Comparison of ENCODE assay signal across 14 cellular contexts in the genomic region with DNA sequence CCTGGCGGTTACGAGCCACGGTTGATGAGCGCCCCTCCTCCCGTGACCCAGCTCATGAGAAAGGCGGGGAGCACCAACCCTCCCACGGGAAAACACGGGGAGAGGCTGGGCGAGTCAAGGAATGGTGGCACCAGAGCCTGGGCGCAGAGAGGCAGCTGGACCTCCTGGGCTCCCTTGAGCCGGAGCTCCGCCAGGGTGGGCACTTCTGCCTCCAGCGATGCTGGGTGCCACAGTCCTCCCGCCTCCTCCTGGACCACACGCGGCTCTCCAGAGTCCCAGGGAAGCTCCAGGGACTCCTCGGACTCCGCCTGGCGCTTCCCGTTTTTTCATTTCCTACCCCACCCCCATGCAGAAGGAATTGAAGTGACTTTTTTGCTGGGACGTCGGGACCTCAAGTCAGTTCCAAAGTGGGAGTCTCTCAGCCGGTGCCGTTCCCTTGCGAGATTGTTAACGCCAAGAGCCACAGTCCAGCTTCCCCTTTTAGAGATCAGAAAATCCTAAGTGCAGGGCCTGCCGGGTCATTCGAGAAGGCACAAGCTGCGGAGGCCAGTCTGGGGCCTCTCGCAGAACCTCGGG. TPM values are rescaled to one million over a fixed set of nuclear protein-coding genes. Genes with fewer than 3 reads are reported as not detected.
A peak's percentile ranks its signal among the peaks of the same experiment; 100 is the strongest.
DNase-seq lines count a peak whose midpoint lies in the region; ATAC-seq, FAIRE-seq and TF ChIP-seq lines count a peak whose summit lies in the region.
"Had no signal": no experiment of that assay in that cellular context is flagged by ENCODE, and none has a peak within 500 bp of the region (broad histone marks: within the 10 kb centered on the region; RNA-seq: fewer than 3 reads in every experiment).

No MANE protein-coding gene starts in this region.

- no peaks in the 10 kb centered on the region for H3K36me3 ChIP-seq in Loucy (ENCODE audit: insufficient read depth, low read length)
- H3K36me3 ChIP-seq in GM12878 (ENCODE audit: control insufficient read depth in 2 of 2, insufficient read depth in 2 of 2, low read length in 1 of 2) = no peaks in the 10 kb centered on the region
- no peaks in the 10 kb centered on the region for H3K36me3 ChIP-seq in osteoblast (ENCODE audit: insufficient read depth, low read length)
- H3K36me3 ChIP-seq: gastroesophageal sphincter, tibial artery had no signal

- POLR2A ChIA-PET in GM12878 (lab: Charles Lee) = interaction anchor here (2.0 kb wide), 1 partner anchor 36 kb away, joined by 8 read pairs; the partner anchor contains the start of gene CBX4

- no peaks in the 10 kb centered on the region for H3K9me3 ChIP-seq in Loucy (ENCODE audit: insufficient read depth, low read depth, low read length)
- no peaks in the 10 kb centered on the region; the same call in 2 of the 3 replicates for H3K9me3 ChIP-seq in GM12878 (replicated peaks; ENCODE audit: control insufficient read depth, insufficient read depth, low read length)
- no peaks in the 10 kb centered on the region for H3K9me3 ChIP-seq in osteoblast (ENCODE audit: low read depth, low read length)
- H3K9me3 ChIP-seq: gastroesophageal sphincter, tibial artery had no signal

- no peak for TF ChIP-seq EP300 in GM12878 (IDR thresholded peaks at IDR 0.05; ENCODE audit: borderline replicate concordance in 1 of 2, control insufficient read depth in 1 of 2, low read depth in 2 of 2, low read length in 2 of 2)

- TF ChIP-seq POLR2A in GM12878 (IDR thresholded peaks at IDR 0.05; ENCODE audit: low read depth, low read length) = no peak

- no peak overlapping the region for H3K4me3 Mint-ChIP-seq in activated CD8-positive, alpha-beta memory T cell treated with anti-CD3 and anti-CD28 coated beads, Interleukin-2, amount 10 ng/mL, durations not matched to agents 7 days and 5 days

- H3K27ac Mint-ChIP-seq in activated CD8-positive, alpha-beta memory T cell treated with anti-CD3 and anti-CD28 coated beads, Interleukin-2, amount 10 ng/mL, durations not matched to agents 7 days and 5 days = peak overlapping the region; percentile 67

- H3K4me2 ChIP-seq in Loucy (ENCODE audit: low read depth, low read length, poor library complexity, severe bottlenecking) (peak overlapping the region; percentile 94), GM12878 (ENCODE audit: control insufficient read depth, insufficient read depth) (peak overlapping the region; percentile 5), osteoblast (ENCODE audit: insufficient read depth, low read length) (no peak overlapping the region)

- intact Hi-C loops in GM12878 (cut with micrococcal nuclease; ENCODE audit: unreplicated experiment) = loop anchor here (5.0 kb wide), 1 partner anchor 34 kb away; the partner anchor contains the start of gene CBX4

- WGBS in GM12878 (ENCODE audit: insufficient coverage, insufficient replicate concordance, low lambda C conversion rate, missing lambda C conversion rate) = 17% methylated on average over 31 of the region's 31 CpGs

- no peak for FAIRE-seq in GM12878 (lab: Jason Lieb, UNC)
- FAIRE-seq: G401.6 had no signal

- TF ChIP-seq CTCF in Loucy (conservative IDR thresholded peaks at IDR 0.05; ENCODE audit: low read length) (no peak), GM12878 (IDR thresholded peaks at IDR 0.05 in 2 of 3, conservative IDR thresholded peaks at IDR 0.05 in 1 of 3; ENCODE audit: control insufficient read depth in 2 of 3, extremely low read depth in 1 of 3, insufficient read depth in 1 of 3, low read depth in 3 of 3, low read length in 3 of 3) (no peak), osteoblast (IDR thresholded peaks at IDR 0.05; ENCODE audit: extremely low read depth, low read depth, low read length) (no peak)

- H3K79me2 ChIP-seq in Loucy (ENCODE audit: insufficient read depth, low read length) (peaks cover 55% of the 10 kb centered on the region), GM12878 (ENCODE audit: control insufficient read depth, insufficient read depth, low read length) (no peaks in the 10 kb centered on the region), osteoblast (ENCODE audit: insufficient read depth, low read length) (no peaks in the 10 kb centered on the region)

- DNase-seq in activated CD8-positive, alpha-beta memory T cell treated with anti-CD3 and anti-CD28 coated beads, Interleukin-2, amount 10 ng/mL, durations not matched to agents 7 days and 5 days = no peak
- DNase-seq in activated CD8-positive, alpha-beta memory T cell treated with anti-CD3 and anti-CD28 coated beads, Interleukin-2, amount 50 U/mL, for 48 hours = no peak
- no peak for DNase-seq in GM12878 (ENCODE audit: low read depth, low spot score)
- DNase-seq in osteoblast (ENCODE audit: insufficient read length, low spot score, missing footprints) = peak; percentile 91
- no peak for DNase-seq in occipital lobe (lab: John Stamatoyannopoulos, UW)
- DNase-seq: AML-193, dorsolateral prefrontal cortex, NCI-H187 treated with DMSO at 0.1 percent for 48 hours, tibial artery had no signal

- H3K9me3 Mint-ChIP-seq in activated CD8-positive, alpha-beta memory T cell treated with anti-CD3 and anti-CD28 coated beads, Interleukin-2, amount 10 ng/mL, durations not matched to agents 7 days and 5 days (ENCODE audit: low read depth) = no peaks in the 10 kb centered on the region

- CTCF ChIA-PET in activated CD8-positive, alpha-beta memory T cell treated with anti-CD3 and anti-CD28 coated beads, Interleukin-2, amount 10 ng/mL, durations not matched to agents 7 days and 5 days (lab: Charles Lee) = interaction anchor here (1.7 to 8.4 kb wide), 5 partner anchors 9 to 190 kb away, joined by 3 to 51 read pairs (median 7); no protein-coding TSS in a partner anchor
- CTCF ChIA-PET in GM12878 (lab: Yijun Ruan, JAX) = interaction anchor here (1.2 kb wide), 1 partner anchor 62 kb away, joined by 3 read pairs; no protein-coding TSS in a partner anchor

- peaks cover 73% of the 10 kb centered on the region for H3K4me1 ChIP-seq in Loucy (ENCODE audit: insufficient read depth, low read length, poor library complexity, severe bottlenecking)
- peaks cover 47% of the 10 kb centered on the region for H3K4me1 ChIP-seq in GM12878 (ENCODE audit: control insufficient read depth, insufficient read depth, low read length)
- H3K4me1 ChIP-seq in osteoblast (ENCODE audit: insufficient read depth, low read length) = peaks cover 6% of the 10 kb centered on the region

- H3K4me1 Mint-ChIP-seq in activated CD8-positive, alpha-beta memory T cell treated with anti-CD3 and anti-CD28 coated beads, Interleukin-2, amount 10 ng/mL, durations not matched to agents 7 days and 5 days = peaks cover 38% of the 10 kb centered on the region

- H3K4me3 ChIP-seq in Loucy (ENCODE audit: low read length, poor library complexity, severe bottlenecking) (peak overlapping the region; percentile 72), GM12878 (no peak overlapping the region; the same call in 1 of the 2 replicates), osteoblast (ENCODE audit: insufficient read depth, low read length) (no peak overlapping the region)
- H3K4me3 ChIP-seq: gastroesophageal sphincter, tibial artery had no signal

- peak overlapping the region; percentile 86 for H3K9ac ChIP-seq in Loucy (ENCODE audit: low read depth, low read length, poor library complexity, severe bottlenecking)
- H3K9ac ChIP-seq in GM12878 (ENCODE audit: control insufficient read depth, insufficient read depth, low read length) = no peak overlapping the region

- no peaks in the 10 kb centered on the region for H4K20me1 ChIP-seq in Loucy (ENCODE audit: insufficient read depth, low read length, poor library complexity, severe bottlenecking)
- H4K20me1 ChIP-seq in GM12878 (ENCODE audit: control insufficient read depth, insufficient read depth) = no peaks in the 10 kb centered on the region
- peaks cover 6% of the 10 kb centered on the region for H4K20me1 ChIP-seq in osteoblast (ENCODE audit: insufficient read depth, low read length)

- in situ Hi-C loops in GM12878 (cut with MboI) = no loop called here

- ATAC-seq in activated CD8-positive, alpha-beta memory T cell treated with anti-CD3 and anti-CD28 coated beads, Interleukin-2, amount 10 ng/mL, durations not matched to agents 7 days and 5 days = no peak
- no peak for ATAC-seq in GM12878
- ATAC-seq in HG02571 (IDR thresholded peaks at IDR 0.05; ENCODE audit: unreplicated experiment) = no peak
- ATAC-seq in HG03565 (IDR thresholded peaks at IDR 0.05; ENCODE audit: unreplicated experiment) = no peak
- ATAC-seq: gastroesophageal sphincter had no signal

- H3F3A ChIP-seq in Loucy (ENCODE audit: low read depth) = 0 out of 2 replicates have a peak, but pooled peaks cover 6% of the 10 kb centered on the region

- no peaks in the 10 kb centered on the region for H3K9me2 ChIP-seq in Loucy (replicated peaks; ENCODE audit: low read depth, low read length)

- H3K36me3 Mint-ChIP-seq in activated CD8-positive, alpha-beta memory T cell treated with anti-CD3 and anti-CD28 coated beads, Interleukin-2, amount 10 ng/mL, durations not matched to agents 7 days and 5 days = peaks cover 8% of the 10 kb centered on the region

- 0 out of 2 replicates have a peak overlapping the region, but pooled peaks have one; percentile 30 for H2AFZ ChIP-seq in Loucy (ENCODE audit: low read length)
- no peak overlapping the region for H2AFZ ChIP-seq in GM12878 (ENCODE audit: control insufficient read depth, low read depth, low read length)
- H2AFZ ChIP-seq in osteoblast (ENCODE audit: low read length) = no peak overlapping the region

- H3K27ac ChIP-seq in GM12878 (ENCODE audit: control insufficient read depth, insufficient read depth) = no peak overlapping the region
- H3K27ac ChIP-seq in osteoblast (ENCODE audit: low read depth, low read length) = no peak overlapping the region
- H3K27ac ChIP-seq: dorsolateral prefrontal cortex, gastroesophageal sphincter, tibial artery had no signal

- H3K27me3 ChIP-seq in Loucy (ENCODE audit: insufficient read depth, low read length, poor library complexity, severe bottlenecking) (no peaks in the 10 kb centered on the region), GM12878 (replicated peaks in 1 of 2; ENCODE audit: control insufficient read depth in 2 of 2, insufficient read depth in 2 of 2, low read length in 1 of 2) (peaks cover 29 to 51% of the 10 kb centered on the region in 2 experiments), osteoblast (ENCODE audit: insufficient read depth, low read length) (peaks cover 100% of the 10 kb centered on the region)

- TF ChIP-seq RAD21 in GM12878 (IDR thresholded peaks at IDR 0.05; ENCODE audit: insufficient read depth, low read depth, low read length) = no peak

- SMC1A ChIA-PET in GM12878 (lab: Charles Lee; ENCODE audit: uncharacterized antibody, unreplicated experiment) = no interaction called here

- H3K27me3 Mint-ChIP-seq in activated CD8-positive, alpha-beta memory T cell treated with anti-CD3 and anti-CD28 coated beads, Interleukin-2, amount 10 ng/mL, durations not matched to agents 7 days and 5 days = peaks cover 85% of the 10 kb centered on the region

- RAD21 ChIA-PET in GM12878 (lab: Charles Lee; ENCODE audit: unreplicated experiment) = no interaction called here

- BruUV-seq in GM12878 (replicated peaks; lab: Mats Ljungman, UMichigan) = no TSS peak

RNA-seq across cellular contexts. Expression of gene CBX8, which starts 6.6 kb away (rescaled TPM):
- total RNA-seq in activated CD8-positive, alpha-beta memory T cell treated with anti-CD3 and anti-CD28 coated beads, Interleukin-2, amount 10 ng/mL, durations not matched to agents 7 days and 5 days = 1 to 10 TPM; 6.8 to 8.6 TPM
- total RNA-seq in GM12878 (2013; cell fraction: nucleolus; rRNA removed) = 3.7 and 4.0 TPM in 2 replicates
- 1.6 and 1.9 TPM in 2 replicates for total RNA-seq in GM12878 (2014; rRNA removed)
- 1.5 and 1.9 TPM in 2 replicates for total RNA-seq in GM12878 (2014; rRNA removed; fragmentation: Illumina TruSeq; extraction: Trizol)
- total RNA-seq in GM12878 (2021) = 6.3 and 6.7 TPM in 2 replicates
- polyA plus RNA-seq in GM12878 (2011; ENCODE audit: low read depth) = 0.80 TPM
- polyA plus RNA-seq in GM12878 (2011; rRNA removed) = 0.35 and 0.64 TPM in 2 replicates
- polyA plus RNA-seq in GM12878 (2011; cell fraction: cytosol; rRNA removed) = 1.4 and 1.6 TPM in 2 replicates
- 2.8 and 6.6 TPM in 2 replicates for polyA plus RNA-seq in GM12878 (2011; cell fraction: nucleus; rRNA removed)
- polyA plus RNA-seq in GM12878 (2012) = 1.8 and 3.9 TPM in 2 replicates
- 0.57 and 1.2 TPM in 2 replicates for polyA plus RNA-seq in GM12878 (2014; fragmentation: Illumina TruSeq; extraction: Trizol)
- under 1 TPM; 0.03 to 0.16 TPM for polyA plus RNA-seq in GM12878 (2014; fragmentation: Nextera tagmentation; extraction: Ambion mirVana)
- polyA plus RNA-seq in GM12878 (2014; rRNA removed) = 1.9 and 2.1 TPM in 2 replicates
- polyA plus RNA-seq in GM12878 (2016; fragmentation: Nextera tagmentation; extraction: Ambion mirVana) = 1 to 10 TPM; 2.1 to 3.4 TPM
- polyA minus RNA-seq in GM12878 (2011; rRNA and poly(A)+ RNA removed) = 0.59 and 0.67 TPM in 2 replicates
- polyA minus RNA-seq in GM12878 (2011; cell fraction: cytosol; rRNA and poly(A)+ RNA removed) = 1.2 TPM in 2 replicates
- polyA minus RNA-seq in GM12878 (2011; cell fraction: nucleus; rRNA and poly(A)+ RNA removed) = 0.48 and 0.86 TPM in 2 replicates
- total RNA-seq in osteoblast = 2.4 and 3.3 TPM in 2 replicates
- total RNA-seq in occipital lobe = 8.4 TPM

RNA-seq across cellular contexts. Expression of gene CBX2, which starts 25.6 kb away (rescaled TPM):
- 1 to 10 TPM; 5.3 to 6.8 TPM for total RNA-seq in activated CD8-positive, alpha-beta memory T cell treated with anti-CD3 and anti-CD28 coated beads, Interleukin-2, amount 10 ng/mL, durations not matched to agents 7 days and 5 days
- total RNA-seq in GM12878 (2013; cell fraction: nucleolus; rRNA removed) = 7.7 and 8.1 TPM in 2 replicates
- total RNA-seq in GM12878 (2014; rRNA removed) = 4.1 and 5.9 TPM in 2 replicates
- 3.4 and 3.5 TPM in 2 replicates for total RNA-seq in GM12878 (2014; rRNA removed; fragmentation: Illumina TruSeq; extraction: Trizol)
- 7.5 and 8.5 TPM in 2 replicates for total RNA-seq in GM12878 (2021)
- 0.35 TPM for polyA plus RNA-seq in GM12878 (2011; ENCODE audit: low read depth)
- polyA plus RNA-seq in GM12878 (2011; rRNA removed) = 1.9 and 3.7 TPM in 2 replicates
- 5.0 and 6.4 TPM in 2 replicates for polyA plus RNA-seq in GM12878 (2011; cell fraction: cytosol; rRNA removed)
- polyA plus RNA-seq in GM12878 (2011; cell fraction: nucleus; rRNA removed) = 8.9 and 13.7 TPM in 2 replicates
- 1.1 and 1.8 TPM in 2 replicates for polyA plus RNA-seq in GM12878 (2012)
- 1.0 and 3.1 TPM in 2 replicates for polyA plus RNA-seq in GM12878 (2014; fragmentation: Illumina TruSeq; extraction: Trizol)
- polyA plus RNA-seq in GM12878 (2014; fragmentation: Nextera tagmentation; extraction: Ambion mirVana) = under 1 TPM; 0.35 to 0.44 TPM
- 4.7 and 6.2 TPM in 2 replicates for polyA plus RNA-seq in GM12878 (2014; rRNA removed)
- 1 to 10 TPM; 5.8 to 6.5 TPM for polyA plus RNA-seq in GM12878 (2016; fragmentation: Nextera tagmentation; extraction: Ambion mirVana)
- polyA minus RNA-seq in GM12878 (2011; rRNA and poly(A)+ RNA removed) = 3.1 and 6.5 TPM in 2 replicates
- 2.8 and 2.9 TPM in 2 replicates for polyA minus RNA-seq in GM12878 (2011; cell fraction: cytosol; rRNA and poly(A)+ RNA removed)
- 3.7 and 7.4 TPM in 2 replicates for polyA minus RNA-seq in GM12878 (2011; cell fraction: nucleus; rRNA and poly(A)+ RNA removed)
- total RNA-seq in osteoblast = 0.88 and 1.1 TPM in 2 replicates
- total RNA-seq in occipital lobe = 5.6 TPM

RNA-seq across cellular contexts. Expression of gene CBX4, which starts 35.7 kb away (rescaled TPM):
- total RNA-seq in activated CD8-positive, alpha-beta memory T cell treated with anti-CD3 and anti-CD28 coated beads, Interleukin-2, amount 10 ng/mL, durations not matched to agents 7 days and 5 days = 10 to 100 TPM; 28.3 to 36.7 TPM
- 12.4 and 13.3 TPM in 2 replicates for total RNA-seq in GM12878 (2013; cell fraction: nucleolus; rRNA removed)
- 14.5 and 15.5 TPM in 2 replicates for total RNA-seq in GM12878 (2014; rRNA removed)
- total RNA-seq in GM12878 (2014; rRNA removed; fragmentation: Illumina TruSeq; extraction: Trizol) = 4.3 and 4.6 TPM in 2 replicates
- 23.1 and 24.6 TPM in 2 replicates for total RNA-seq in GM12878 (2021)
- polyA plus RNA-seq in GM12878 (2011; ENCODE audit: low read depth) = 3.0 TPM
- polyA plus RNA-seq in GM12878 (2011; rRNA removed) = 9.1 and 11.3 TPM in 2 replicates
- polyA plus RNA-seq in GM12878 (2011; cell fraction: cytosol; rRNA removed) = 10.8 and 17.6 TPM in 2 replicates
- polyA plus RNA-seq in GM12878 (2011; cell fraction: nucleus; rRNA removed) = 40.0 and 48.6 TPM in 2 replicates
- 12.7 and 18.0 TPM in 2 replicates for polyA plus RNA-seq in GM12878 (2012)
- polyA plus RNA-seq in GM12878 (2014; fragmentation: Illumina TruSeq; extraction: Trizol) = 1.7 and 4.2 TPM in 2 replicates
- polyA plus RNA-seq in GM12878 (2014; fragmentation: Nextera tagmentation; extraction: Ambion mirVana) = 1 to 10 TPM in 1 of 2 experiments, under 1 TPM in 1; 0.69 to 1.2 TPM
- polyA plus RNA-seq in GM12878 (2014; rRNA removed) = 19.6 and 20.4 TPM in 2 replicates
- 1 to 10 TPM; 1.6 to 1.8 TPM for polyA plus RNA-seq in GM12878 (2016; fragmentation: Nextera tagmentation; extraction: Ambion mirVana)
- 5.6 and 15.7 TPM in 2 replicates for polyA minus RNA-seq in GM12878 (2011; rRNA and poly(A)+ RNA removed)
- 13.2 and 17.0 TPM in 2 replicates for polyA minus RNA-seq in GM12878 (2011; cell fraction: cytosol; rRNA and poly(A)+ RNA removed)
- 11.6 and 17.4 TPM in 2 replicates for polyA minus RNA-seq in GM12878 (2011; cell fraction: nucleus; rRNA and poly(A)+ RNA removed)
- 17.1 and 22.1 TPM in 2 replicates for total RNA-seq in osteoblast
- 19.2 TPM for total RNA-seq in occipital lobe
